In genomic region chr11:134662629-134663360, GRCh38 we compare ENCODE assay signal across 1 cellular context.
TF ChIP-seq lines count a peak whose summit lies in the region.

No MANE protein-coding gene starts in this region.

TF ChIP-seq in SK-N-SH treated with all-trans-retinoic acid at 6 μM for 48 hours, 23 proteins besides CTCF, POLR2A, EP300 and RAD21 (continued from another document):
- TF ChIP-seq, protein P1, sequence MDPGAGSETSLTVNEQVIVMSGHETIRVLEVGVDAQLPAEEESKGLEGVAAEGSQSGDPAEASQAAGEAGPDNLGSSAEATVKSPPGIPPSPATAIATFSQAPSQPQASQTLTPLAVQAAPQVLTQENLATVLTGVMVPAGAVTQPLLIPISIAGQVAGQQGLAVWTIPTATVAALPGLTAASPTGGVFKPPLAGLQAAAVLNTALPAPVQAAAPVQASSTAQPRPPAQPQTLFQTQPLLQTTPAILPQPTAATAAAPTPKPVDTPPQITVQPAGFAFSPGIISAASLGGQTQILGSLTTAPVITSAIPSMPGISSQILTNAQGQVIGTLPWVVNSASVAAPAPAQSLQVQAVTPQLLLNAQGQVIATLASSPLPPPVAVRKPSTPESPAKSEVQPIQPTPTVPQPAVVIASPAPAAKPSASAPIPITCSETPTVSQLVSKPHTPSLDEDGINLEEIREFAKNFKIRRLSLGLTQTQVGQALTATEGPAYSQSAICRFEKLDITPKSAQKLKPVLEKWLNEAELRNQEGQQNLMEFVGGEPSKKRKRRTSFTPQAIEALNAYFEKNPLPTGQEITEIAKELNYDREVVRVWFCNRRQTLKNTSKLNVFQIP (CRISPR knock-in tag; IDR thresholded peaks at IDR 0.05; ENCODE audit: borderline replicate concordance, low read depth) = no peak
- TF ChIP-seq ZNF565 (CRISPR knock-in tag; conservative IDR thresholded peaks at IDR 0.05; ENCODE audit: low read depth) = no peak
- no peak for TF ChIP-seq CSRNP3 (CRISPR knock-in tag; IDR thresholded peaks at IDR 0.05)
TF ChIP-seq in SK-N-SH treated with all-trans-retinoic acid at 6 μM for 48 hours: peak in this region for 0.
